ENCODE assay signal across 1 cellular context in the genomic region with DNA sequence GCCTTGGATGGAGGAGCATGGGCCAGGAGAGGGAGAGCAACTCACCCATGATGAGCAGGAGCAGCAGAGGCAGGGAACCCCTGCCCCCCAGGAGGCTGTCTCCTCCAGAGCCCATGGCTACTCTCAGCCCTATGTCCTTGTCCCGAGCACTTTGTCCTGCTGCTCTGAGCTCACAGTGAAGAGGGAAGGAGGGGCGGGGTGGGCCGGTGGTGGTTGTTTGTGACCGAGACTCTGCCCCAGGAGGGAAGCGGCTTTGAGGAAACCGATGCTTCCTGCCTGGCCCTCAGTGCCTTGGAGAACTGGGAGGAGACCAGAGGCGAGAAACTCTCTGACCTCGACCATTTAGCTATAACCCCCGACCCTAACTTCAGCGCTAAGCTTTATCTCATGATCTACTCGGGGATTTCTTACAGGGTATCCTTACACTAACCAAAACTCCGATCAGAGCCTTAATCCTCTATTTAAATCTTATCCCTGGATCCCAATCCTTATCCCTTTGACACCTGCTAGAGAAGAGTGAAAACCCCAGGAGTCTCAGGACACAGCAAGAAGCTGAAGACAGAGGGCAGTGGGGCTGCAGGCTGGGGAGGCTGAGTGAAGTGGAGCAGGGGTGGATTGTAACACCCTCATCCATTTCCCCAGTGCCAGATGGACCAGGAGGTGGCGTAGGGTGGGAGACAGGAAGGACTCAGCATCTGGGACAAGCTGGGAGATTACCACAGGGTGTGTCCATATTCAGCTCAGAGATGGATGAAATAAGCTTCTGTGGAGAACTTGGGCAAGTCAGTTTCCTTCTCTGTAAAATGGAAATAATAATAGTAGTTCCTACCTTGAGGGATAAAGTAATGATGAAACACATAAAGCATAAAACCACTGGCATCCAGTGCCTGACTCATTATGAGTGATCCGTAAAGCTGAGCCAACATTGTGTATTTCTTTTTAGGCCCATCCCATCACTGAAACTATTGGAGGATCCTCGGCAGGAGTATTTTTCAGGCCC.
TF ChIP-seq lines count a peak whose summit lies in the region.

Gene ROBO4 (minus strand): TSS at position 185 of the 1,000 bp plus-strand sequence. CDS start 70 bp downstream, at position 115.

TF ChIP-seq in H1, 55 proteins besides CTCF, POLR2A, EP300 and RAD21:
- TF ChIP-seq HDAC6 (IDR thresholded peaks at IDR 0.05; ENCODE audit: low read depth, low read length) (no peak), KDM1A (IDR thresholded peaks at IDR 0.05; ENCODE audit: borderline replicate concordance, low read length) (no peak), ATF3 (IDR thresholded peaks at IDR 0.05; ENCODE audit: insufficient read depth, low read depth, low read length) (no peak), JUND (IDR thresholded peaks at IDR 0.05; ENCODE audit: low read length) (no peak), MAX (IDR thresholded peaks at IDR 0.05) (no peak), SP2 (IDR thresholded peaks at IDR 0.05; ENCODE audit: low read length) (no peak), PHF8 (conservative IDR thresholded peaks at IDR 0.05; ENCODE audit: low read depth, low read length) (no peak), TBP (IDR thresholded peaks at IDR 0.05; ENCODE audit: low read depth, low read length) (no peak), ATF2 (IDR thresholded peaks at IDR 0.05; ENCODE audit: low read length) (no peak), YY1 (IDR thresholded peaks at IDR 0.05; ENCODE audit: low read depth, low read length) (no peak), MAFK (IDR thresholded peaks at IDR 0.05; ENCODE audit: low read depth, low read length) (no peak), SRF (IDR thresholded peaks at IDR 0.05; ENCODE audit: low read depth, low read length) (no peak), CEBPB (IDR thresholded peaks at IDR 0.05; ENCODE audit: low read depth, low read length) (no peak), KDM4A (IDR thresholded peaks at IDR 0.05; ENCODE audit: low read depth, low read length, severe bottlenecking) (no peak), RXRA (IDR thresholded peaks at IDR 0.05; ENCODE audit: insufficient read depth, low read depth, low read length) (no peak), RNF2 (IDR thresholded peaks at IDR 0.05; ENCODE audit: borderline replicate concordance, low read depth, low read length, missing control alignments, poor library complexity, severe bottlenecking) (no peak), SIX5 (IDR thresholded peaks at IDR 0.05; ENCODE audit: low read depth, low read length) (no peak), CHD2 (IDR thresholded peaks at IDR 0.05; ENCODE audit: low read length) (no peak), TCF12 (IDR thresholded peaks at IDR 0.05; ENCODE audit: low read depth, low read length) (no peak), SIRT6 (IDR thresholded peaks at IDR 0.05; ENCODE audit: low read length) (no peak)
TF ChIP-seq in H1: peak in this region for 0.
